7 cellular contexts compared by ENCODE assay signal in the genomic region with DNA sequence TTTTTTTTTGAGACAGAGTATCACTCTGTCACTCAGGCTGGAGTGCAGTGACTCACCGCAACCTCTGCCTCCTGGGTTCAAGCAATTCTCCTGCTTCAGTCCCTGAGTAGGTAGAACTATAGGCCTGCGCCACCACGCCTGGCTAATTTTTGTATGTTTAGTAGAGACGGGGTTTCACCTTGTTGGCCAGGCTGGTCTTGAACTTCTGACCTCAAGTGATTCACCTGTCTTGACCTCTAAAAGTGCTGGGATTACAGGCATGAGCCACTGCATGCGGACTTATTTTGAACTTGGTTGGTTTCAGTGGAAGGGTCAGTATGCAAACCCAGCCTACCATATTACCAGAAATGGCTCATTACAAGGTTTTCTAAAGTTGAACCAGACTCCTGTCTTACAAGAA.
A peak's percentile ranks its signal among the peaks of the same experiment; 100 is the strongest.
DNase-seq lines count a peak whose midpoint lies in the region; ATAC-seq, FAIRE-seq and TF ChIP-seq lines count a peak whose summit lies in the region.
"Not testable (repeated sequence)": the region's sequence is repeated elsewhere in the genome, so short reads cannot be mapped to it uniquely, and the experiment has no call there.

No MANE protein-coding gene starts in this region.

- not testable (repeated sequence) for H3K4me2 ChIP-seq in GM12878 (ENCODE audit: control insufficient read depth, insufficient read depth)

- POLR2A ChIA-PET in GM12878 (lab: Charles Lee): not testable (repeated sequence)

- not testable (repeated sequence) for H3K9me3 ChIP-seq in GM12878 (replicated peaks; ENCODE audit: control insufficient read depth, insufficient read depth, low read length)

- TF ChIP-seq POLR2A in GM12878 (IDR thresholded peaks at IDR 0.05; ENCODE audit: low read depth, low read length): not testable (repeated sequence)

- FAIRE-seq in GM12878 (lab: Jason Lieb, UNC): not testable (repeated sequence)

- H2AFZ ChIP-seq in GM12878 (ENCODE audit: control insufficient read depth, low read depth, low read length): not testable (repeated sequence)

- WGBS in GM12878 (ENCODE audit: insufficient coverage, insufficient replicate concordance, low lambda C conversion rate, missing lambda C conversion rate): 39% methylated on average over 5 of the region's 5 CpGs

- DNase-seq in GM12865 (ENCODE audit: low read depth) (peak; percentile 30), GM20000 (ENCODE audit: low spot score) (peak; percentile 36)
- DNase-seq in GM12878 (ENCODE audit: low read depth, low spot score): not testable (repeated sequence)

- TF ChIP-seq RAD21 in GM12878 (IDR thresholded peaks at IDR 0.05; ENCODE audit: insufficient read depth, low read depth, low read length): not testable (repeated sequence)

- not testable (repeated sequence) for H3K79me2 ChIP-seq in GM12878 (ENCODE audit: control insufficient read depth, insufficient read depth, low read length)

- H3K4me3 ChIP-seq in GM12865 (ENCODE audit: low read depth, low read length); GM12878: not testable (repeated sequence)

- TF ChIP-seq CTCF in GM12865 (IDR thresholded peaks at IDR 0.05; ENCODE audit: insufficient read depth, low read depth, low read length, missing control alignments); GM20000 (IDR thresholded peaks at IDR 0.05; ENCODE audit: extremely low read depth, missing control alignments); GM12878 (IDR thresholded peaks at IDR 0.05 in 2 of 3, conservative IDR thresholded peaks at IDR 0.05 in 1 of 3; ENCODE audit: control insufficient read depth in 2 of 3, extremely low read depth in 1 of 3, insufficient read depth in 1 of 3, low read depth in 3 of 3, low read length in 3 of 3): not testable (repeated sequence)

- ATAC-seq in GM18907 (IDR thresholded peaks at IDR 0.05; ENCODE audit: unreplicated experiment): peak; percentile 64
- ATAC-seq in HG02884 (IDR thresholded peaks at IDR 0.05; ENCODE audit: unreplicated experiment): peak; percentile 56
- ATAC-seq in HG03342 (IDR thresholded peaks at IDR 0.05; ENCODE audit: unreplicated experiment): peak; percentile 56
- peak; percentile 46 for ATAC-seq in HG03565 (IDR thresholded peaks at IDR 0.05; ENCODE audit: unreplicated experiment)
- ATAC-seq in GM12878: peak; percentile 77

- not testable (repeated sequence) for H3K4me1 ChIP-seq in GM12878 (ENCODE audit: control insufficient read depth, insufficient read depth, low read length)

- H3K27ac ChIP-seq in GM12878 (ENCODE audit: control insufficient read depth, insufficient read depth): not testable (repeated sequence)

- TF ChIP-seq EP300 in GM12878 (IDR thresholded peaks at IDR 0.05; ENCODE audit: borderline replicate concordance in 1 of 2, control insufficient read depth in 1 of 2, low read depth in 2 of 2, low read length in 2 of 2): not testable (repeated sequence)

- intact Hi-C loops in GM12878 (cut with micrococcal nuclease; ENCODE audit: unreplicated experiment): not testable (repeated sequence)

- not testable (repeated sequence) for H3K9ac ChIP-seq in GM12878 (ENCODE audit: control insufficient read depth, insufficient read depth, low read length)

- not testable (repeated sequence) for H3K36me3 ChIP-seq in GM12878 (ENCODE audit: control insufficient read depth in 2 of 2, insufficient read depth in 2 of 2, low read length in 1 of 2)

- CTCF ChIA-PET in GM12878 (lab: Yijun Ruan, JAX): not testable (repeated sequence)

- BruUV-seq in GM12878 (replicated peaks; lab: Mats Ljungman, UMichigan): not testable (repeated sequence)

- not testable (repeated sequence) for H4K20me1 ChIP-seq in GM12878 (ENCODE audit: control insufficient read depth, insufficient read depth)

- in situ Hi-C loops in GM12878 (cut with MboI): not testable (repeated sequence)

- RAD21 ChIA-PET in GM12878 (lab: Charles Lee; ENCODE audit: unreplicated experiment): not testable (repeated sequence)

- not testable (repeated sequence) for H3K27me3 ChIP-seq in GM12878 (replicated peaks in 1 of 2; ENCODE audit: control insufficient read depth in 2 of 2, insufficient read depth in 2 of 2, low read length in 1 of 2)

- SMC1A ChIA-PET in GM12878 (lab: Charles Lee; ENCODE audit: uncharacterized antibody, unreplicated experiment): interaction anchor here (1.3 kb wide), 1 partner anchor 53 kb away, joined by 3 read pairs; no protein-coding TSS in a partner anchor

TF ChIP-seq in GM12878, 131 proteins besides CTCF, POLR2A, EP300 and RAD21:
- TF ChIP-seq, protein P1, sequence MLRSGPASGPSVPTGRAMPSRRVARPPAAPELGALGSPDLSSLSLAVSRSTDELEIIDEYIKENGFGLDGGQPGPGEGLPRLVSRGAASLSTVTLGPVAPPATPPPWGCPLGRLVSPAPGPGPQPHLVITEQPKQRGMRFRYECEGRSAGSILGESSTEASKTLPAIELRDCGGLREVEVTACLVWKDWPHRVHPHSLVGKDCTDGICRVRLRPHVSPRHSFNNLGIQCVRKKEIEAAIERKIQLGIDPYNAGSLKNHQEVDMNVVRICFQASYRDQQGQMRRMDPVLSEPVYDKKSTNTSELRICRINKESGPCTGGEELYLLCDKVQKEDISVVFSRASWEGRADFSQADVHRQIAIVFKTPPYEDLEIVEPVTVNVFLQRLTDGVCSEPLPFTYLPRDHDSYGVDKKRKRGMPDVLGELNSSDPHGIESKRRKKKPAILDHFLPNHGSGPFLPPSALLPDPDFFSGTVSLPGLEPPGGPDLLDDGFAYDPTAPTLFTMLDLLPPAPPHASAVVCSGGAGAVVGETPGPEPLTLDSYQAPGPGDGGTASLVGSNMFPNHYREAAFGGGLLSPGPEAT (IDR thresholded peaks at IDR 0.05; ENCODE audit: low read depth): 0 out of 2 replicates have a peak, but pooled peaks have one; percentile 52
- peak in 1 of 2 experiments; percentile 63; a peak in 2 of 4 replicates for TF ChIP-seq BHLHE40 (IDR thresholded peaks at IDR 0.05; ENCODE audit: borderline replicate concordance in 1 of 2, low read depth in 2 of 2, low read length in 1 of 2)
- TF ChIP-seq NR2C1 (IDR thresholded peaks at IDR 0.05): peak; percentile 41; the same call in 1 of the 2 replicates
- peak in 1 of 2 experiments; percentile 56; a peak in 1 of 4 replicates for TF ChIP-seq IKZF2 (IDR thresholded peaks at IDR 0.05)
- peak; percentile 45; the same call in 1 of the 2 replicates for TF ChIP-seq MTA2 (IDR thresholded peaks at IDR 0.05; ENCODE audit: low read depth)
- peak; percentile 82 for TF ChIP-seq PKNOX1 (IDR thresholded peaks at IDR 0.05)
- TF ChIP-seq PAX5 (IDR thresholded peaks at IDR 0.05; ENCODE audit: borderline replicate concordance, low read depth, low read length): 0 out of 2 replicates have a peak, but pooled peaks have one; percentile 15
- TF ChIP-seq, protein P2, sequence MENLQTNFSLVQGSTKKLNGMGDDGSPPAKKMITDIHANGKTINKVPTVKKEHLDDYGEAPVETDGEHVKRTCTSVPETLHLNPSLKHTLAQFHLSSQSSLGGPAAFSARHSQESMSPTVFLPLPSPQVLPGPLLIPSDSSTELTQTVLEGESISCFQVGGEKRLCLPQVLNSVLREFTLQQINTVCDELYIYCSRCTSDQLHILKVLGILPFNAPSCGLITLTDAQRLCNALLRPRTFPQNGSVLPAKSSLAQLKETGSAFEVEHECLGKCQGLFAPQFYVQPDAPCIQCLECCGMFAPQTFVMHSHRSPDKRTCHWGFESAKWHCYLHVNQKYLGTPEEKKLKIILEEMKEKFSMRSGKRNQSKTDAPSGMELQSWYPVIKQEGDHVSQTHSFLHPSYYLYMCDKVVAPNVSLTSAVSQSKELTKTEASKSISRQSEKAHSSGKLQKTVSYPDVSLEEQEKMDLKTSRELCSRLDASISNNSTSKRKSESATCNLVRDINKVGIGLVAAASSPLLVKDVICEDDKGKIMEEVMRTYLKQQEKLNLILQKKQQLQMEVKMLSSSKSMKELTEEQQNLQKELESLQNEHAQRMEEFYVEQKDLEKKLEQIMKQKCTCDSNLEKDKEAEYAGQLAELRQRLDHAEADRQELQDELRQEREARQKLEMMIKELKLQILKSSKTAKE (IDR thresholded peaks at IDR 0.05; ENCODE audit: low read depth, poor library complexity, severe bottlenecking): peak; percentile 93
- TF ChIP-seq NBN (IDR thresholded peaks at IDR 0.05): peak; percentile 40; the same call in 1 of the 2 replicates
- TF ChIP-seq, protein P3, sequence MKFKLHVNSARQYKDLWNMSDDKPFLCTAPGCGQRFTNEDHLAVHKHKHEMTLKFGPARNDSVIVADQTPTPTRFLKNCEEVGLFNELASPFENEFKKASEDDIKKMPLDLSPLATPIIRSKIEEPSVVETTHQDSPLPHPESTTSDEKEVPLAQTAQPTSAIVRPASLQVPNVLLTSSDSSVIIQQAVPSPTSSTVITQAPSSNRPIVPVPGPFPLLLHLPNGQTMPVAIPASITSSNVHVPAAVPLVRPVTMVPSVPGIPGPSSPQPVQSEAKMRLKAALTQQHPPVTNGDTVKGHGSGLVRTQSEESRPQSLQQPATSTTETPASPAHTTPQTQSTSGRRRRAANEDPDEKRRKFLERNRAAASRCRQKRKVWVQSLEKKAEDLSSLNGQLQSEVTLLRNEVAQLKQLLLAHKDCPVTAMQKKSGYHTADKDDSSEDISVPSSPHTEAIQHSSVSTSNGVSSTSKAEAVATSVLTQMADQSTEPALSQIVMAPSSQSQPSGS (IDR thresholded peaks at IDR 0.05; ENCODE audit: low read length): peak; percentile 24; the same call in 1 of the 2 replicates
- peak; percentile 96 for TF ChIP-seq NR2F1 (conservative IDR thresholded peaks at IDR 0.05)
- TF ChIP-seq MEF2B (IDR thresholded peaks at IDR 0.05; ENCODE audit: partially characterized antibody, poor library complexity, severe bottlenecking): peak; percentile 78
- peak; percentile 65 for TF ChIP-seq IKZF1 (conservative IDR thresholded peaks at IDR 0.05)
